ENCODE assay signal across 12 cellular contexts in the genomic region with DNA sequence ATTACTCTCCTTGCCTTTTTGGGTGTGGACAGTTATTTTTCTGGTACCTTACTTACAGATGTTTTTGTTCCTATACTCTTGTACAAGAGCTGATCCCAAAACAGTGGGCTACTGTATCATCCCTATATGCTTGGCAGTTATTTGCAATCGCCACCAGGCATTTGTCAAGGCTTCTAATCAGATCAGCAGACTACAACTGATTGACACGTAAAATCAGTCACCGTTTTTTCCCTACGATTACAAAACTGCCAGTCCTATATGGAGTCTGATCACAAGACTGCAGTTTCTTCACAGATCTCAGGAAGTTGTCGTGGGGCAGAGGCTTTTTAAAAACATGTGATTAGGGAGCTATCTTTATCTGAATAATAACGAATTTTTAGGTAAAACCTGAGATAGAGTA. TPM values are rescaled to one million over a fixed set of nuclear protein-coding genes. Genes with fewer than 3 reads are reported as not detected.
DNase-seq lines count a peak whose midpoint lies in the region; ATAC-seq and TF ChIP-seq lines count a peak whose summit lies in the region.
"Had no signal": no experiment of that assay in that cellular context is flagged by ENCODE, and none has a peak within 500 bp of the region (broad histone marks: within the 10 kb centered on the region; RNA-seq: fewer than 3 reads in every experiment).

No MANE protein-coding gene starts in this region.

- no peaks in the 10 kb centered on the region for H3K36me3 ChIP-seq in breast epithelium
- H3K36me3 ChIP-seq in fibroblast of lung (ENCODE audit: control insufficient read depth, insufficient read depth, low read length), result no peaks in the 10 kb centered on the region
- peaks cover 26% of the 10 kb centered on the region for H3K36me3 ChIP-seq in suprapubic skin

- CTCF ChIA-PET in MCF 10A (lab: Yijun Ruan, JAX) (interaction anchor here (1.0 to 1.3 kb wide), 4 partner anchors 8 to 73 kb away, joined by 3 to 4 read pairs (median 3); no protein-coding TSS in a partner anchor), T-cell (lab: Charles Lee) (interaction anchor here (0.6 to 4.6 kb wide), 5 partner anchors 18 to 73 kb away, joined by 3 to 18 read pairs (median 3); a partner anchor contains a TSS)

- H3K36me3 Mint-ChIP-seq in MCF 10A (ENCODE audit: insufficient read depth, unreplicated experiment) (peaks cover 15% of the 10 kb centered on the region), T-cell (peaks cover 11% of the 10 kb centered on the region)

- ATAC-seq in T-cell (replicated peaks in 1 of 4), result no peak
- ATAC-seq in activated CD4-positive, CD25-positive, alpha-beta regulatory T cell treated with anti-CD3 and anti-CD28 coated beads, Interleukin-2, amount 50 U/mL, for 24 hours, result no peak

- TF ChIP-seq POLR2A in breast epithelium (IDR thresholded peaks at IDR 0.05) (no peak), suprapubic skin (IDR thresholded peaks at IDR 0.05) (no peak)

- peak overlapping the region; percentile 16 for H3K9ac ChIP-seq in fibroblast of lung (ENCODE audit: insufficient read depth, low read length)

- TF ChIP-seq CTCF in MCF 10A (IDR thresholded peaks at IDR 0.05; ENCODE audit: unreplicated experiment) (no peak), breast epithelium (IDR thresholded peaks at IDR 0.05) (no peak), fibroblast of lung (conservative IDR thresholded peaks at IDR 0.05 in 1 of 2, IDR thresholded peaks at IDR 0.05 in 1 of 2; ENCODE audit: low read depth in 1 of 2, low read length in 2 of 2) (no peak), suprapubic skin (IDR thresholded peaks at IDR 0.05) (no peak)

- WGBS in suprapubic skin, result 77% methylated on average over 6 of the region's 6 CpGs

- H3K4me1 Mint-ChIP-seq in MCF 10A (ENCODE audit: insufficient read depth, unreplicated experiment), result peaks cover 15% of the 10 kb centered on the region
- peaks cover 39 to 46% (median 41%) of the 10 kb centered on the region in 3 donors for H3K4me1 Mint-ChIP-seq in T-cell

- H3K27ac Mint-ChIP-seq in MCF 10A (ENCODE audit: low read depth, unreplicated experiment) (no peak overlapping the region), T-cell (peak overlapping the region; percentile 67 to 76)

- H3K27ac ChIP-seq in breast epithelium, result no peak overlapping the region
- no peak overlapping the region for H3K27ac ChIP-seq in fibroblast of lung (ENCODE audit: insufficient read depth, low read length)
- no peak overlapping the region for H3K27ac ChIP-seq in suprapubic skin

- H3K27me3 ChIP-seq in breast epithelium (no peaks in the 10 kb centered on the region), fibroblast of lung (ENCODE audit: control insufficient read depth, insufficient read depth, low read length) (no peaks in the 10 kb centered on the region), suprapubic skin (no peaks in the 10 kb centered on the region)

- peaks cover 0 to 20% of the 10 kb centered on the region in 2 donors for H3K4me1 ChIP-seq in breast epithelium
- no peaks in the 10 kb centered on the region for H3K4me1 ChIP-seq in fibroblast of lung (ENCODE audit: control insufficient read depth, extremely low read depth, insufficient read depth, low read length)
- peaks cover 33% of the 10 kb centered on the region for H3K4me1 ChIP-seq in suprapubic skin

- peaks cover 10% of the 10 kb centered on the region for H3K79me2 ChIP-seq in fibroblast of lung (ENCODE audit: control insufficient read depth, insufficient read depth, low read length)

- DNase-seq in MCF 10A (ENCODE audit: unreplicated experiment) (no peak), breast epithelium (ENCODE audit: low spot score in 2 of 2) (no peak), T-cell (no peak), fibroblast of lung (ENCODE audit: low read depth in 2 of 2) (no peak), suprapubic skin (ENCODE audit: low spot score in 2 of 2) (no peak), NCI-H82 (lab: John Stamatoyannopoulos, UW) (no peak), NCI-H774 (lab: John Stamatoyannopoulos, UW) (no peak)
- DNase-seq: amygdala; mesendoderm; NCI-H2081; stimulated activated CD4-positive, alpha-beta T cell treated with anti-CD3 and anti-CD28 coated beads, Interleukin-15, amount 100 ng/mL, for 24 hours had no signal

- no peaks in the 10 kb centered on the region for H4K20me1 ChIP-seq in fibroblast of lung (ENCODE audit: control insufficient read depth, extremely low read depth, insufficient read depth, low read length)

- H2AFZ ChIP-seq in fibroblast of lung (ENCODE audit: low read length), result no peak overlapping the region

- no peak overlapping the region for H3K4me3 ChIP-seq in breast epithelium
- H3K4me3 ChIP-seq in fibroblast of lung (replicated peaks in 1 of 4; ENCODE audit: control extremely low read depth in 1 of 4, insufficient read depth in 1 of 4, low read depth in 3 of 4, low read length in 4 of 4), result no peak overlapping the region
- H3K4me3 ChIP-seq in suprapubic skin, result peak overlapping the region; percentile 96

- H3K4me3 Mint-ChIP-seq in MCF 10A (ENCODE audit: unreplicated experiment) (peak overlapping the region; percentile 88), T-cell (peak overlapping the region; percentile 53 to 92 (median 72))

- BruUV-seq in MCF 10A (replicated peaks; lab: Mats Ljungman, UMichigan), result TSS peak; percentile 65

- H3K4me2 ChIP-seq in fibroblast of lung (ENCODE audit: extremely low read depth, insufficient read depth, low read length), result no peak overlapping the region

- no peaks in the 10 kb centered on the region for H3K9me3 ChIP-seq in breast epithelium
- H3K9me3 ChIP-seq in fibroblast of lung (ENCODE audit: control insufficient read depth, insufficient read depth, low read depth, low read length), result no peaks in the 10 kb centered on the region
- H3K9me3 ChIP-seq in suprapubic skin, result no peaks in the 10 kb centered on the region

- H3K27me3 Mint-ChIP-seq in MCF 10A (ENCODE audit: insufficient read depth, unreplicated experiment) (no peaks in the 10 kb centered on the region), T-cell (no peaks in the 10 kb centered on the region)

- POLR2A ChIA-PET in MCF 10A (lab: Yijun Ruan, JAX) (interaction anchor here (0.7 to 4.3 kb wide), 7 partner anchors 15 to 432 kb away, joined by 3 to 77 read pairs (median 4); a partner anchor contains a TSS), T-cell (lab: Charles Lee) (interaction anchor here in 1 of 2 donors (0.6 kb wide), 1 partner anchor 13 kb away, joined by 4 read pairs; no protein-coding TSS in a partner anchor)

- intact Hi-C loops in MCF 10A (cut with micrococcal nuclease), result no loop called here
- intact Hi-C loops in breast epithelium (cut with DNase I; ENCODE audit: low total_unique reads), result no loop called here

- H3K9me3 Mint-ChIP-seq in MCF 10A (ENCODE audit: unreplicated experiment) (no peaks in the 10 kb centered on the region), T-cell (no peaks in the 10 kb centered on the region)

- no peak for TF ChIP-seq EP300 in suprapubic skin (IDR thresholded peaks at IDR 0.05)

RNA-seq across cellular contexts. Expression of a gene that starts 1.3 kb away (rescaled TPM):
- total RNA-seq in MCF 10A (2022) (14.3 and 15.4 TPM in 2 replicates), breast epithelium (10 to 100 TPM; 10.8 to 14.9 (median 11.4) TPM), T-cell (10 to 100 TPM in 4 of 5 donors, 1 to 10 TPM in 1; 7.9 to 16.9 (median 14.8) TPM), fibroblast of lung (8.5 and 11.6 TPM in 2 replicates), suprapubic skin (10 to 100 TPM in 1 of 4 donors, 1 to 10 TPM in 3; 6.6 to 11.5 (median 7.1) TPM)
- polyA plus RNA-seq in fibroblast of lung, result 11.6 and 11.9 TPM in 2 replicates
- polyA plus RNA-seq in fibroblast of lung (2012), result 13.8 and 15.0 TPM in 2 replicates
- 0.35 and 6.4 TPM in 2 replicates for polyA minus RNA-seq in fibroblast of lung (ENCODE audit: low replicate concordance)

RNA-seq across cellular contexts. Expression of a gene that starts 1.8 kb away (rescaled TPM):
- total RNA-seq in MCF 10A (2022) (17.5 and 22.1 TPM in 2 replicates), breast epithelium (10 to 100 TPM; 29.0 to 35.9 (median 31.1) TPM), T-cell (10 to 100 TPM; 45.1 to 96.8 (median 47.9) TPM), fibroblast of lung (16.9 and 21.3 TPM in 2 replicates), suprapubic skin (10 to 100 TPM; 18.2 to 33.9 (median 24.1) TPM)
- polyA plus RNA-seq in fibroblast of lung, result 12.4 and 18.5 TPM in 2 replicates
- 8.1 and 10.9 TPM in 2 replicates for polyA plus RNA-seq in fibroblast of lung (2012)
- 5.1 and 6.7 TPM in 2 replicates for polyA minus RNA-seq in fibroblast of lung (ENCODE audit: low replicate concordance)

RNA-seq across cellular contexts. Expression of a gene that starts 20.4 kb away (rescaled TPM):
- total RNA-seq in MCF 10A (2022), result 9.9 and 12.3 TPM in 2 replicates
- total RNA-seq in breast epithelium, result 10 to 100 TPM in 2 of 3 donors, 1 to 10 TPM in 1; 8.5 to 12.1 (median 11.1) TPM
- total RNA-seq in T-cell, result 10 to 100 TPM in 2 of 5 donors, 1 to 10 TPM in 3; 4.3 to 11.4 (median 9.2) TPM
- total RNA-seq in fibroblast of lung, result 11.3 and 17.2 TPM in 2 replicates
- polyA plus RNA-seq in fibroblast of lung, result 13.1 and 14.4 TPM in 2 replicates
- 11.5 and 13.1 TPM in 2 replicates for polyA plus RNA-seq in fibroblast of lung (2012)
- polyA minus RNA-seq in fibroblast of lung (ENCODE audit: low replicate concordance), result 0.82 TPM in 1 of 2 replicates, not detected in the other
- 10 to 100 TPM in 1 of 4 donors, 1 to 10 TPM in 3; 5.6 to 11.3 (median 7.4) TPM for total RNA-seq in suprapubic skin

RNA-seq across cellular contexts. Expression of a gene that starts 20.6 kb away (rescaled TPM):
- total RNA-seq in MCF 10A (2022) (12.7 and 13.0 TPM in 2 replicates), breast epithelium (10 to 100 TPM; 21.0 to 34.7 (median 31.0) TPM), T-cell (10 to 100 TPM; 12.0 to 16.9 (median 14.7) TPM), fibroblast of lung (27.7 and 34.0 TPM in 2 replicates), suprapubic skin (10 to 100 TPM; 20.6 to 38.2 (median 34.1) TPM)
- 25.4 and 48.9 TPM in 2 replicates for polyA plus RNA-seq in fibroblast of lung
- polyA plus RNA-seq in fibroblast of lung (2012), result 14.2 and 29.3 TPM in 2 replicates
- polyA minus RNA-seq in fibroblast of lung (ENCODE audit: low replicate concordance), result 7.7 and 11.4 TPM in 2 replicates
